Comparison of ENCODE assay signal across 1 cellular context in the genomic region with DNA sequence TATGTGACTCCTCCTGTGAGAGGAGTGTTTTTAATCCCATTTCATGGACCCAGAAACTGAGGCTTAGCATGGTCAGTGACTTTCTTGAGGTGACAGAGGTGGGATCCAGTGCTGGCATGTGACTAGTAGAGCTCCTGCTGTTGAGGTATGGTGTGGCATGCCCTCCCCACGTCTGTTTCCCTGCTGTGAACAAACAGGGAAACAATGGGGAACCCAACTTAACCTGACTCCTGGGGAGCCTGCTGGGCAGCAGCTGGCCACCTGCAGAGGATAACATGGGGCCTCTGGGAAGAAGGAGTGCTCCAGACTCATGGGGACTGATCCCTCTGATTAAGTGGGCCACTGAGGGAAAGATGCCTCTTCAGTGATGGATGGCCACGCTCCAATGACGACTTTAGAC.
TF ChIP-seq lines count a peak whose summit lies in the region.

No MANE protein-coding gene starts in this region.

TF ChIP-seq in Ishikawa, 13 proteins besides CTCF, POLR2A, EP300 and RAD21 (continued from another document):
- TF ChIP-seq REST (IDR thresholded peaks at IDR 0.05; ENCODE audit: low read depth) (no peak), MAX (IDR thresholded peaks at IDR 0.05) (no peak), ZBTB7A (IDR thresholded peaks at IDR 0.05; ENCODE audit: low read depth) (no peak), CREB1 (IDR thresholded peaks at IDR 0.05; ENCODE audit: low read depth) (no peak), CEBPB (IDR thresholded peaks at IDR 0.05) (no peak), TEAD4 (IDR thresholded peaks at IDR 0.05) (no peak; the same call in 1 of the 2 replicates)
